ENCODE assay signal across 17 cellular contexts in the genomic region with DNA sequence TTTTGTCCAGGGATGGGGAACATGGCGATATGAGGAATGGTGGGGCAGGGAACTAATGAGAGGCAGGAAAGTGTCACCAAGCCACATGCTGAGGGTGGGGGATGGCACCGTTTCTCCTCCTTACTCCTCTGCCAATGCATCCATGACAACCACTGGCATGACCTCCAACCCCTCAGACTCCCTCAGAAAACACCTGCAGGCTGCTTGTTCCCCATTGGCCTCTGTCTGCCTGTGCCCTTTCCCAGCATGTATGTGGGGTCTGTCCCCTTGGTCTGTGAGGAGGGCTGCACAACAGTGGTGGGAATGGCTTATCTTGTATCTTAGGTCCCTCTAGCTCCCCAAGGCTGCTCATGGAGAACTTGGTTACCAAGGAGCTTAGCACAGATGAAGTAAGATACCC.
DNase-seq lines count a peak whose midpoint lies in the region; ATAC-seq and TF ChIP-seq lines count a peak whose summit lies in the region.
"Had no signal": no experiment of that assay in that cellular context is flagged by ENCODE, and none has a peak within 500 bp of the region (broad histone marks: within the 10 kb centered on the region; RNA-seq: fewer than 3 reads in every experiment).

No MANE protein-coding gene starts in this region.

- no peak for TF ChIP-seq CTCF in right atrium auricular region (IDR thresholded peaks at IDR 0.05)
- no peak for TF ChIP-seq CTCF in left ventricle myocardium inferior (IDR thresholded peaks at IDR 0.05; ENCODE audit: borderline replicate concordance)
- no peak for TF ChIP-seq CTCF in H9 (conservative IDR thresholded peaks at IDR 0.05)
- no peak for TF ChIP-seq CTCF in endodermal cell (conservative IDR thresholded peaks at IDR 0.05)
- TF ChIP-seq CTCF in upper lobe of left lung (IDR thresholded peaks at IDR 0.05), result no peak

- H3K56ac ChIP-seq in H9 (ENCODE audit: insufficient read length, low read depth, low read length), result no peak overlapping the region

- H3K36me3 Mint-ChIP-seq in H9 (ENCODE audit: insufficient read depth in 1 of 3, low read depth in 3 of 3) (no peaks in the 10 kb centered on the region), endodermal cell (ENCODE audit: low read depth) (no peaks in the 10 kb centered on the region)
- no peaks in the 10 kb centered on the region for H3K36me3 Mint-ChIP-seq in stimulated activated effector memory CD8-positive, alpha-beta T cell treated with anti-CD3 and anti-CD28 coated beads, Interleukin-12 subunit alpha, Interleukin-12 subunit beta, amount 100 ng/mL, for 72 hours
- H3K36me3 Mint-ChIP-seq: CD4-positive, alpha-beta memory T cell had no signal

- ATAC-seq in GM18505 (IDR thresholded peaks at IDR 0.05; ENCODE audit: unreplicated experiment) (no peak), upper lobe of left lung (ENCODE audit: low FRiP score in 2 of 2) (no peak)
- ATAC-seq in stimulated activated effector memory CD8-positive, alpha-beta T cell treated with anti-CD3 and anti-CD28 coated beads, Interleukin-12 subunit alpha, Interleukin-12 subunit beta, amount 100 ng/mL, for 72 hours, result no peak
- ATAC-seq: HCT116 had no signal

- H3K9ac ChIP-seq in H9 (ENCODE audit: extremely low read depth, insufficient read length, low read length), result no peak overlapping the region
- H3K9ac ChIP-seq in endodermal cell (ENCODE audit: extremely low read depth, low read length, poor library complexity, severe bottlenecking), result no peak overlapping the region
- H3K9ac ChIP-seq: GM23248 had no signal

- H3K27ac Mint-ChIP-seq in H9 (no peak overlapping the region), endodermal cell (no peak overlapping the region)
- H3K27ac Mint-ChIP-seq in stimulated activated effector memory CD8-positive, alpha-beta T cell treated with anti-CD3 and anti-CD28 coated beads, Interleukin-12 subunit alpha, Interleukin-12 subunit beta, amount 100 ng/mL, for 72 hours, result no peak overlapping the region
- H3K27ac Mint-ChIP-seq: B cell; CD4-positive, alpha-beta memory T cell had no signal

- H2BK20ac ChIP-seq in H9 (ENCODE audit: low read depth, low read length, poor library complexity, severe bottlenecking), result no peak overlapping the region

- H3K23ac ChIP-seq in H9 (ENCODE audit: insufficient read length, low read depth, low read length), result no peak overlapping the region

- TF ChIP-seq POLR2A in GM18505 (IDR thresholded peaks at IDR 0.05; ENCODE audit: borderline replicate concordance, extremely low read depth, insufficient read depth, insufficient read length), result no peak
- TF ChIP-seq POLR2A in upper lobe of left lung (IDR thresholded peaks at IDR 0.05), result no peak

- no peak for TF ChIP-seq EP300 in upper lobe of left lung (IDR thresholded peaks at IDR 0.05)

- no peak overlapping the region for H3T11ph ChIP-seq in H9 (ENCODE audit: low read length)

- H2AFZ ChIP-seq in H9 (ENCODE audit: low read length), result no peak overlapping the region
- H2AFZ ChIP-seq: GM23248 had no signal

- H4K5ac ChIP-seq in H9 (ENCODE audit: insufficient read length, low read depth, low read length), result no peak overlapping the region

- no CpG with 5 or more reads among the region's 2 CpGs for WGBS in H9 (ENCODE audit: extremely low coverage, insufficient read length, low lambda C conversion rate)
- WGBS in endodermal cell (ENCODE audit: insufficient coverage in 1 of 2, insufficient read length in 1 of 2), 2 experiments, result 95% methylated on average over 2 of the region's 2 CpGs; no CpG with 5 or more reads in 1 of the 2 experiments
- 78 to 87% methylated on average over 2 of the region's 2 CpGs for WGBS in upper lobe of left lung, 2 donors

- no peak overlapping the region for H4K8ac ChIP-seq in H9 (replicated peaks; ENCODE audit: insufficient read length, low read depth, low read length)

- no peaks in the 10 kb centered on the region for H3K79me1 ChIP-seq in H9 (ENCODE audit: insufficient read depth, low read depth, low read length, poor library complexity, severe bottlenecking)

- peaks cover 4% of the 10 kb centered on the region for H4K20me1 ChIP-seq in H9 (ENCODE audit: control insufficient read depth, insufficient read depth, insufficient read length)

- H3K4me3 Mint-ChIP-seq in H9 (no peak overlapping the region), endodermal cell (no peak overlapping the region)
- no peak overlapping the region for H3K4me3 Mint-ChIP-seq in stimulated activated effector memory CD8-positive, alpha-beta T cell treated with anti-CD3 and anti-CD28 coated beads, Interleukin-12 subunit alpha, Interleukin-12 subunit beta, amount 100 ng/mL, for 72 hours
- H3K4me3 Mint-ChIP-seq: B cell; CD4-positive, alpha-beta memory T cell had no signal

- H3K9me3 ChIP-seq in right atrium auricular region, result no peaks in the 10 kb centered on the region
- H3K9me3 ChIP-seq in left ventricle myocardium inferior (replicated peaks), result no peaks in the 10 kb centered on the region
- no peaks in the 10 kb centered on the region for H3K9me3 ChIP-seq in H9 (ENCODE audit: control insufficient read depth, low read depth, low read length)
- no peaks in the 10 kb centered on the region for H3K9me3 ChIP-seq in endodermal cell (ENCODE audit: control insufficient read depth, low read length)
- no peaks in the 10 kb centered on the region for H3K9me3 ChIP-seq in upper lobe of left lung

- H3K14ac ChIP-seq in H9 (ENCODE audit: insufficient read depth, low read length), result no peak overlapping the region; the same call in 1 of the 2 replicates

- DNase-seq in right atrium auricular region (ENCODE audit: low spot score), result peak; percentile 26
- DNase-seq in left ventricle myocardium inferior, result no peak
- DNase-seq in H9, result peak; percentile 9
- DNase-seq in endodermal cell, result peak; percentile 19
- no peak for DNase-seq in upper lobe of left lung
- no peak for DNase-seq in stimulated activated effector memory CD8-positive, alpha-beta T cell treated with anti-CD3 and anti-CD28 coated beads, Interleukin-12 subunit alpha, Interleukin-12 subunit beta, amount 100 ng/mL, for 72 hours (ENCODE audit: low spot score in 2 of 2)
- DNase-seq: C1 segment of cervical spinal cord; Calu3; CD4-positive, alpha-beta memory T cell; COR-L47; GF-D8; GM23248; H7 had no signal

- H3K23me2 ChIP-seq in H9 (ENCODE audit: insufficient read length, low read depth, low read length, poor library complexity, severe bottlenecking), result no peaks in the 10 kb centered on the region

- no peak overlapping the region for H2AK5ac ChIP-seq in H9 (ENCODE audit: insufficient read length, low read length)

- H3K27ac ChIP-seq in right atrium auricular region (no peak overlapping the region), left ventricle myocardium inferior (replicated peaks) (no peak overlapping the region), H9 (ENCODE audit: insufficient read length, low read depth, low read length) (no peak overlapping the region), endodermal cell (ENCODE audit: low read depth, low read length) (no peak overlapping the region), upper lobe of left lung (no peak overlapping the region)
- H3K27ac ChIP-seq: 22Rv1, GM23248 had no signal

- no peak overlapping the region for H3K4ac ChIP-seq in H9 (ENCODE audit: low read depth, low read length)

- peaks cover 2% of the 10 kb centered on the region in 2 experiments; a peak in 3 of 4 replicates for H3K4me1 Mint-ChIP-seq in H9
- H3K4me1 Mint-ChIP-seq in endodermal cell, result peaks cover 1% of the 10 kb centered on the region
- H3K4me1 Mint-ChIP-seq in stimulated activated effector memory CD8-positive, alpha-beta T cell treated with anti-CD3 and anti-CD28 coated beads, Interleukin-12 subunit alpha, Interleukin-12 subunit beta, amount 100 ng/mL, for 72 hours, result no peaks in the 10 kb centered on the region
- H3K4me1 Mint-ChIP-seq: B cell had no signal

- no peak overlapping the region for H3K18ac ChIP-seq in H9 (ENCODE audit: insufficient read length, low read depth, low read length)

- no peak overlapping the region for H4K91ac ChIP-seq in H9 (ENCODE audit: insufficient read length, low read depth, low read length)

- H3K36me3 ChIP-seq in right atrium auricular region (no peaks in the 10 kb centered on the region), left ventricle myocardium inferior (no peaks in the 10 kb centered on the region), endodermal cell (ENCODE audit: control insufficient read depth, insufficient read depth, low read length) (no peaks in the 10 kb centered on the region), upper lobe of left lung (no peaks in the 10 kb centered on the region)

- intact Hi-C loops in left ventricle myocardium inferior (cut with micrococcal nuclease), result no loop called here

- H3K27me3 Mint-ChIP-seq in H9 (ENCODE audit: low read depth) (peaks cover 3% of the 10 kb centered on the region; the same call in 1 of the 2 replicates), endodermal cell (ENCODE audit: insufficient read depth) (peaks cover 13% of the 10 kb centered on the region)

- H2BK120ac ChIP-seq in H9 (ENCODE audit: low read depth, low read length, poor library complexity, severe bottlenecking), result no peak overlapping the region

- H3K27me3 ChIP-seq in right atrium auricular region (no peaks in the 10 kb centered on the region), left ventricle myocardium inferior (ENCODE audit: low read depth) (peaks cover 6% of the 10 kb centered on the region), H9 (ENCODE audit: insufficient read depth, low read length) (no peaks in the 10 kb centered on the region), endodermal cell (ENCODE audit: control insufficient read depth, insufficient read depth, low read length, poor library complexity, severe bottlenecking) (no peaks in the 10 kb centered on the region), upper lobe of left lung (no peaks in the 10 kb centered on the region)

- H3K4me1 ChIP-seq in right atrium auricular region, result no peaks in the 10 kb centered on the region
- H3K4me1 ChIP-seq in left ventricle myocardium inferior, result no peaks in the 10 kb centered on the region
- H3K4me1 ChIP-seq in H9 (ENCODE audit: insufficient read depth, low read length), result no peaks in the 10 kb centered on the region
- no peaks in the 10 kb centered on the region for H3K4me1 ChIP-seq in endodermal cell (ENCODE audit: control insufficient read depth, insufficient read depth, low read length)
- peaks cover 0 to 2% (median under 1%) of the 10 kb centered on the region in 4 donors for H3K4me1 ChIP-seq in upper lobe of left lung

- H3K79me2 ChIP-seq in H9 (ENCODE audit: insufficient read depth, low read length), result no peaks in the 10 kb centered on the region

- H2BK12ac ChIP-seq in H9 (ENCODE audit: insufficient read length, low read depth, low read length), result no peak overlapping the region

- no peak overlapping the region for H2BK5ac ChIP-seq in H9 (ENCODE audit: insufficient read length, low read length)

- no peak overlapping the region for H2BK15ac ChIP-seq in H9 (ENCODE audit: low read depth, low read length)

- H3K9me3 Mint-ChIP-seq in H9 (no peaks in the 10 kb centered on the region; a peak in 1 of 5 replicates), endodermal cell (no peaks in the 10 kb centered on the region)
- no peaks in the 10 kb centered on the region for H3K9me3 Mint-ChIP-seq in stimulated activated effector memory CD8-positive, alpha-beta T cell treated with anti-CD3 and anti-CD28 coated beads, Interleukin-12 subunit alpha, Interleukin-12 subunit beta, amount 100 ng/mL, for 72 hours

- H3K4me2 ChIP-seq in H9 (ENCODE audit: insufficient read depth, insufficient read length, low read length), result no peak overlapping the region

- H3K4me3 ChIP-seq in right atrium auricular region, result no peak overlapping the region
- H3K4me3 ChIP-seq in left ventricle myocardium inferior, result no peak overlapping the region
- H3K4me3 ChIP-seq in endodermal cell (ENCODE audit: low read length), result no peak overlapping the region
- no peak overlapping the region for H3K4me3 ChIP-seq in upper lobe of left lung
- H3K4me3 ChIP-seq: GM23248 had no signal

Comparison
In these comparisons a context has a peak if more than half of its experiments do, and no peak if none do; other contexts are left out.
1. DNase-seq: peak in right atrium auricular region (single experiment), H9 (single experiment) and endodermal cell (single experiment); none in left ventricle myocardium inferior (single experiment), upper lobe of left lung (0 of 2) and stimulated activated effector memory CD8-positive, alpha-beta T cell treated with anti-CD3 and anti-CD28 coated beads, Interleukin-12 subunit alpha, Interleukin-12 subunit beta, amount 100 ng/mL, for 72 hours (0 of 2).